In the genomic region with DNA sequence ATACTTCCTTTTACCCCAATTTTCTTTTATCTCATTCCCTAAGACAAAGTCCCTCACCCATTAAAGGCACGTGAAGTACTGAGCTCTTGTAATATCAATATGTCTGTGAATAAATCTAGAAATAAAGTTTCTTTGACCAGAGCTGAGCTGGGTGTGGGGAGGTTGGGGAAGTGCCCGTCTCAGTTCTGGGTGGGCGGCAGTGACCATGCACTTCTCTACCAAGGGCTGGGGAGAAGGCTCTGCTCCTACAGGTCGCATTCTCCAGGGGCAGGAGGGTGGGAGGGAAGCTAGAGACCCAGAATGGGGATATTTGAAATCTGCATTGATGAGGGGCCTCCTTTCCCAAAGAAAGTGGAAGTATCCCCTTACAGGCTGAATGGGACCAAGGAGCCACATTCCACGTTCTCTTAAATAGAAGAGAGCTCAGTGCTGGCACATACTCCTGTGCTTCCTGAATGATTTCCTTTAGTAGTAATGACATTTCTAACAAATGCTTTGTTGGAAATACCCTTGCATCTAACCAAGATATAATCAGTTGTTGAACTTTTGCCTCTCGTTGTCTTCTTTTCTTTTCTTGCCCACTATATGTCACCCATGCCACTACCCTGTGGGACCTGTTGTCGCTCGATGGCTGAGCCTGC, we compare ENCODE assay signal across 15 cellular contexts.
"Had no signal": no experiment of that assay in that cellular context is flagged by ENCODE, and none has a peak within 500 bp of the region (broad histone marks: within the 10 kb centered on the region; RNA-seq: fewer than 3 reads in every experiment).

No MANE protein-coding gene starts in this region.

- H3K27me3 Mint-ChIP-seq: activated CD4-positive, alpha-beta memory T cell treated with anti-CD3 and anti-CD28 coated beads for 36 hours had no signal

- FAIRE-seq: colon, pancreas had no signal

- H3K27me3 ChIP-seq: adrenal gland, pancreas, tibial artery, vagina had no signal

- H3K9me3 ChIP-seq: adrenal gland, pancreas, SK-N-SH, tibial artery, vagina had no signal

- H3K9me3 Mint-ChIP-seq: activated CD4-positive, alpha-beta memory T cell treated with anti-CD3 and anti-CD28 coated beads for 36 hours; immature natural killer cell had no signal

- H3K4me3 ChIP-seq: adrenal gland, pancreas, tibial artery, vagina had no signal

- DNase-seq: activated CD4-positive, alpha-beta memory T cell treated with anti-CD3 and anti-CD28 coated beads for 36 hours; activated CD4-positive, CD25-positive, alpha-beta regulatory T cell treated with anti-CD3 and anti-CD28 coated beads, Interleukin-2, amount 50 U/mL, for 72 hours; activated T-cell treated with anti-CD3 and anti-CD28 coated beads, Interleukin-2, amount 50 U/mL, for 48 hours; adrenal gland; effector CD4-positive, alpha-beta T cell; immature natural killer cell; left cardiac atrium; mammary epithelial cell; pancreas; retina; SK-N-SH; tibial artery had no signal

- H3K9ac ChIP-seq: SK-N-SH had no signal

- H3K4me1 ChIP-seq: adrenal gland, pancreas, tibial artery, vagina had no signal

- H3K27ac ChIP-seq: adrenal gland, epithelial cell of prostate, pancreas, tibial artery, vagina had no signal

- H3K4me2 ChIP-seq: SK-N-SH had no signal

- H3K27ac Mint-ChIP-seq: activated CD4-positive, alpha-beta memory T cell treated with anti-CD3 and anti-CD28 coated beads for 36 hours had no signal

- H3K4me3 Mint-ChIP-seq: activated CD4-positive, alpha-beta memory T cell treated with anti-CD3 and anti-CD28 coated beads for 36 hours; immature natural killer cell had no signal
